ENCODE assay signal across 1 cellular context in the genomic region with DNA sequence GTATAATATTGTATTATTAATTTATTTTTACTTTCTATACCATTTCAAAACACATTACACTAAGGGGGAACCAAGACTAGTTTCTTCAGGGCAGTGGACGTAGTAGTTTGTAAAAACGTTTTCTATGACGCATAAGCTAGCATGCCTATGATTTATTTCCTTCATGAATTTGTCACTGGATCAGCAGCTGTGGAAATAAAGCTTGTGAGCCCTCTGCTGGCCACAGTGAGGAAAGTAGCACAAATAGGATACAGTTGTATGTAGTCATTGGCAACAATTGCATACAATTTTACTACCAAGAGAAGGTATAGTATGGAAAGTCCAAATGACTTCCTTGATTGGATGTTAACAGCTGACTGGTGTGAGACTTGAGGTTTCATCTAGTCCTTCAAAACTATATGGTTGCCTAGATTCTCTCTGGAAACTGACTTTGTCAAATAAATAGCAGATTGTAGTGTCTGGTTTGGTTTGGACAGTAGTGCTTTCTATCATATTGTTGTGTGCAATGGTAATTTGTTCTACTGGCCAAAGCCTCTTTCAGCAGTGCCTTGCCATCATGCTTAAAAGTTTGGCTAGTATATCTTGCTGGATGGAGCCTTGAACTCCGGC.
TF ChIP-seq lines count a peak whose summit lies in the region.

No MANE protein-coding gene starts in this region.

TF ChIP-seq in K562, 482 proteins besides CTCF, POLR2A, EP300 and RAD21:
- TF ChIP-seq ZNF407 (IDR thresholded peaks at IDR 0.05; ENCODE audit: low read depth) (no peak), SMC3 (conservative IDR thresholded peaks at IDR 0.05; ENCODE audit: insufficient read depth, low read depth, low read length) (peak; percentile 53; the same call in 1 of the 2 replicates), FOSL1 (tag; conservative IDR thresholded peaks at IDR 0.05) (0 out of 2 replicates have a peak, but pooled peaks have one; percentile 18), RUNX1 (IDR thresholded peaks at IDR 0.05; ENCODE audit: low read depth) (no peak), ZBTB26 (CRISPR knock-in tag; IDR thresholded peaks at IDR 0.05) (no peak), TFAM (CRISPR knock-in tag; conservative IDR thresholded peaks at IDR 0.05) (no peak), JUND (IDR thresholded peaks at IDR 0.05; ENCODE audit: borderline replicate concordance, low read depth, low read length) (0 out of 2 replicates have a peak, but pooled peaks have one; percentile 29), JUND (tag; IDR thresholded peaks at IDR 0.05; ENCODE audit: borderline replicate concordance, low read depth, low read length) (no peak), CREM (IDR thresholded peaks at IDR 0.05; ENCODE audit: low read depth) (peak; percentile 78), BRD9 (IDR thresholded peaks at IDR 0.05; ENCODE audit: low read depth, partially characterized antibody) (no peak), MAFG (tag; conservative IDR thresholded peaks at IDR 0.05) (no peak), ATF7 (IDR thresholded peaks at IDR 0.05) (0 out of 2 replicates have a peak, but pooled peaks have one; percentile 14), RFX1 (IDR thresholded peaks at IDR 0.05) (peak; percentile 44), GATA2 (CRISPR knock-in tag; IDR thresholded peaks at IDR 0.05) (no peak), HES1 (IDR thresholded peaks at IDR 0.05; ENCODE audit: low read depth) (no peak), JUN (IDR thresholded peaks at IDR 0.05; ENCODE audit: borderline replicate concordance, low read depth, low read length) (no peak), JUN (CRISPR knock-in tag; IDR thresholded peaks at IDR 0.05; ENCODE audit: borderline replicate concordance) (no peak), CREB1 (IDR thresholded peaks at IDR 0.05) (peak; percentile 73), CREB1 (CRISPR knock-in tag; IDR thresholded peaks at IDR 0.05) (no peak), MEIS2 (IDR thresholded peaks at IDR 0.05; ENCODE audit: partially characterized antibody) (peak; percentile 96), CREB3L1 (IDR thresholded peaks at IDR 0.05; ENCODE audit: borderline replicate concordance, low read depth) (no peak)
- TF ChIP-seq, protein P1, sequence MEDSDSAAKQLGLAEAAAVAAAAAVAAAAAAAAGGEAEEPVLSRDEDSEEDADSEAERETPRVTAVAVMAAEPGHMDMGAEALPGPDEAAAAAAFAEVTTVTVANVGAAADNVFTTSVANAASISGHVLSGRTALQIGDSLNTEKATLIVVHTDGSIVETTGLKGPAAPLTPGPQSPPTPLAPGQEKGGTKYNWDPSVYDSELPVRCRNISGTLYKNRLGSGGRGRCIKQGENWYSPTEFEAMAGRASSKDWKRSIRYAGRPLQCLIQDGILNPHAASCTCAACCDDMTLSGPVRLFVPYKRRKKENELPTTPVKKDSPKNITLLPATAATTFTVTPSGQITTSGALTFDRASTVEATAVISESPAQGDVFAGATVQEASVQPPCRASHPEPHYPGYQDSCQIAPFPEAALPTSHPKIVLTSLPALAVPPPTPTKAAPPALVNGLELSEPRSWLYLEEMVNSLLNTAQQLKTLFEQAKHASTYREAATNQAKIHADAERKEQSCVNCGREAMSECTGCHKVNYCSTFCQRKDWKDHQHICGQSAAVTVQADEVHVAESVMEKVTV (CRISPR knock-in tag; IDR thresholded peaks at IDR 0.05): 0 out of 2 replicates have a peak, but pooled peaks have one; percentile 15
- TF ChIP-seq, protein P2, sequence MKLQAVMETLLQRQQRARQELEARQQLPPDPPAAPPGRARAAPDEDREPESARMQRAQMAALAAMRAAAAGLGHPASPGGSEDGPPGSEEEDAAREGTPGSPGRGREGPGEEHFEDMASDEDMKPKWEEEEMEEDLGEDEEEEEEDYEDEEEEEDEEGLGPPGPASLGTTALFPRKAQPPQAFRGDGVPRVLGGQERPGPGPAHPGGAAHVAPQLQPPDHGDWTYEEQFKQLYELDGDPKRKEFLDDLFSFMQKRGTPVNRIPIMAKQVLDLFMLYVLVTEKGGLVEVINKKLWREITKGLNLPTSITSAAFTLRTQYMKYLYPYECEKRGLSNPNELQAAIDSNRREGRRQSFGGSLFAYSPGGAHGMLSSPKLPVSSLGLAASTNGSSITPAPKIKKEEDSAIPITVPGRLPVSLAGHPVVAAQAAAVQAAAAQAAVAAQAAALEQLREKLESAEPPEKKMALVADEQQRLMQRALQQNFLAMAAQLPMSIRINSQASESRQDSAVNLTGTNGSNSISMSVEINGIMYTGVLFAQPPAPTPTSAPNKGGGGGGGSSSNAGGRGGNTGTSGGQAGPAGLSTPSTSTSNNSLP (IDR thresholded peaks at IDR 0.05; ENCODE audit: borderline replicate concordance, low read depth, low read length): peak; percentile 87; the same call in 1 of the 2 replicates
- TF ChIP-seq, protein P3, sequence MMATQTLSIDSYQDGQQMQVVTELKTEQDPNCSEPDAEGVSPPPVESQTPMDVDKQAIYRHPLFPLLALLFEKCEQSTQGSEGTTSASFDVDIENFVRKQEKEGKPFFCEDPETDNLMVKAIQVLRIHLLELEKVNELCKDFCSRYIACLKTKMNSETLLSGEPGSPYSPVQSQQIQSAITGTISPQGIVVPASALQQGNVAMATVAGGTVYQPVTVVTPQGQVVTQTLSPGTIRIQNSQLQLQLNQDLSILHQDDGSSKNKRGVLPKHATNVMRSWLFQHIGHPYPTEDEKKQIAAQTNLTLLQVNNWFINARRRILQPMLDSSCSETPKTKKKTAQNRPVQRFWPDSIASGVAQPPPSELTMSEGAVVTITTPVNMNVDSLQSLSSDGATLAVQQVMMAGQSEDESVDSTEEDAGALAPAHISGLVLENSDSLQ (IDR thresholded peaks at IDR 0.05): peak; percentile 88
- TF ChIP-seq, protein P4, sequence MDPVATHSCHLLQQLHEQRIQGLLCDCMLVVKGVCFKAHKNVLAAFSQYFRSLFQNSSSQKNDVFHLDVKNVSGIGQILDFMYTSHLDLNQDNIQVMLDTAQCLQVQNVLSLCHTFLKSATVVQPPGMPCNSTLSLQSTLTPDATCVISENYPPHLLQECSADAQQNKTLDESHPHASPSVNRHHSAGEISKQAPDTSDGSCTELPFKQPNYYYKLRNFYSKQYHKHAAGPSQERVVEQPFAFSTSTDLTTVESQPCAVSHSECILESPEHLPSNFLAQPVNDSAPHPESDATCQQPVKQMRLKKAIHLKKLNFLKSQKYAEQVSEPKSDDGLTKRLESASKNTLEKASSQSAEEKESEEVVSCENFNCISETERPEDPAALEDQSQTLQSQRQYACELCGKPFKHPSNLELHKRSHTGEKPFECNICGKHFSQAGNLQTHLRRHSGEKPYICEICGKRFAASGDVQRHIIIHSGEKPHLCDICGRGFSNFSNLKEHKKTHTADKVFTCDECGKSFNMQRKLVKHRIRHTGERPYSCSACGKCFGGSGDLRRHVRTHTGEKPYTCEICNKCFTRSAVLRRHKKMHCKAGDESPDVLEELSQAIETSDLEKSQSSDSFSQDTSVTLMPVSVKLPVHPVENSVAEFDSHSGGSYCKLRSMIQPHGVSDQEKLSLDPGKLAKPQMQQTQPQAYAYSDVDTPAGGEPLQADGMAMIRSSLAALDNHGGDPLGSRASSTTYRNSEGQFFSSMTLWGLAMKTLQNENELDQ (CRISPR knock-in tag; IDR thresholded peaks at IDR 0.05; ENCODE audit: borderline replicate concordance): no peak
- TF ChIP-seq, protein P5, sequence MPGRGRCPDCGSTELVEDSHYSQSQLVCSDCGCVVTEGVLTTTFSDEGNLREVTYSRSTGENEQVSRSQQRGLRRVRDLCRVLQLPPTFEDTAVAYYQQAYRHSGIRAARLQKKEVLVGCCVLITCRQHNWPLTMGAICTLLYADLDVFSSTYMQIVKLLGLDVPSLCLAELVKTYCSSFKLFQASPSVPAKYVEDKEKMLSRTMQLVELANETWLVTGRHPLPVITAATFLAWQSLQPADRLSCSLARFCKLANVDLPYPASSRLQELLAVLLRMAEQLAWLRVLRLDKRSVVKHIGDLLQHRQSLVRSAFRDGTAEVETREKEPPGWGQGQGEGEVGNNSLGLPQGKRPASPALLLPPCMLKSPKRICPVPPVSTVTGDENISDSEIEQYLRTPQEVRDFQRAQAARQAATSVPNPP (IDR thresholded peaks at IDR 0.05; ENCODE audit: borderline replicate concordance, insufficient read depth, insufficient read length): no peak
- TF ChIP-seq, protein P6, sequence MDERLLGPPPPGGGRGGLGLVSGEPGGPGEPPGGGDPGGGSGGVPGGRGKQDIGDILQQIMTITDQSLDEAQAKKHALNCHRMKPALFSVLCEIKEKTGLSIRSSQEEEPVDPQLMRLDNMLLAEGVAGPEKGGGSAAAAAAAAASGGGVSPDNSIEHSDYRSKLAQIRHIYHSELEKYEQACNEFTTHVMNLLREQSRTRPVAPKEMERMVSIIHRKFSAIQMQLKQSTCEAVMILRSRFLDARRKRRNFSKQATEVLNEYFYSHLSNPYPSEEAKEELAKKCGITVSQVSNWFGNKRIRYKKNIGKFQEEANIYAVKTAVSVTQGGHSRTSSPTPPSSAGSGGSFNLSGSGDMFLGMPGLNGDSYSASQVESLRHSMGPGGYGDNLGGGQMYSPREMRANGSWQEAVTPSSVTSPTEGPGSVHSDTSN (CRISPR knock-in tag; IDR thresholded peaks at IDR 0.05; ENCODE audit: low read depth): no peak
- TF ChIP-seq, protein P6 (tag; conservative IDR thresholded peaks at IDR 0.05; ENCODE audit: low read depth): peak; percentile 94
